ENCODE assay signal across 1 cellular context in the genomic region with DNA sequence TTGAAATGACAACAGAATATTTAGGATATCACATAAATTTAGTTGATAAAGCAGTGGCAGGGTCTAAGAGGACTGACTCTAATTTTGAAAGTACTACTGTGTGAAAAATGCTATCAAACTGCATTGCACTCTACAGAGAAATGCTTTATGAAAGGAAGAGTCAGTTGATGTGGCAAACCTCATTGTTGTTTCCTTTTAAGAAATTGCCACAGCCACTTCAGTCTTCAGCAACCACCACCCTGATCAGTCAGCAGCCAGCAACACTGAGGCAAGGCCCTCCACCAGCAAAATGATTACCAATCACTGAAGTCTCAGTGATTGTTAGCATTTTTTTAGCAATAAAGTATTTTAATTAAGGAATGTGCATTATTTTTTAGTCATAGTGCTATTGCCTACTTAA.
TF ChIP-seq lines count a peak whose summit lies in the region.

No MANE protein-coding gene starts in this region.

TF ChIP-seq in HepG2, 621 proteins besides CTCF, POLR2A, EP300 and RAD21 (continued from another document):
- no peak for TF ChIP-seq ZNF546 (CRISPR knock-in tag; conservative IDR thresholded peaks at IDR 0.05)
- TF ChIP-seq, protein P1, sequence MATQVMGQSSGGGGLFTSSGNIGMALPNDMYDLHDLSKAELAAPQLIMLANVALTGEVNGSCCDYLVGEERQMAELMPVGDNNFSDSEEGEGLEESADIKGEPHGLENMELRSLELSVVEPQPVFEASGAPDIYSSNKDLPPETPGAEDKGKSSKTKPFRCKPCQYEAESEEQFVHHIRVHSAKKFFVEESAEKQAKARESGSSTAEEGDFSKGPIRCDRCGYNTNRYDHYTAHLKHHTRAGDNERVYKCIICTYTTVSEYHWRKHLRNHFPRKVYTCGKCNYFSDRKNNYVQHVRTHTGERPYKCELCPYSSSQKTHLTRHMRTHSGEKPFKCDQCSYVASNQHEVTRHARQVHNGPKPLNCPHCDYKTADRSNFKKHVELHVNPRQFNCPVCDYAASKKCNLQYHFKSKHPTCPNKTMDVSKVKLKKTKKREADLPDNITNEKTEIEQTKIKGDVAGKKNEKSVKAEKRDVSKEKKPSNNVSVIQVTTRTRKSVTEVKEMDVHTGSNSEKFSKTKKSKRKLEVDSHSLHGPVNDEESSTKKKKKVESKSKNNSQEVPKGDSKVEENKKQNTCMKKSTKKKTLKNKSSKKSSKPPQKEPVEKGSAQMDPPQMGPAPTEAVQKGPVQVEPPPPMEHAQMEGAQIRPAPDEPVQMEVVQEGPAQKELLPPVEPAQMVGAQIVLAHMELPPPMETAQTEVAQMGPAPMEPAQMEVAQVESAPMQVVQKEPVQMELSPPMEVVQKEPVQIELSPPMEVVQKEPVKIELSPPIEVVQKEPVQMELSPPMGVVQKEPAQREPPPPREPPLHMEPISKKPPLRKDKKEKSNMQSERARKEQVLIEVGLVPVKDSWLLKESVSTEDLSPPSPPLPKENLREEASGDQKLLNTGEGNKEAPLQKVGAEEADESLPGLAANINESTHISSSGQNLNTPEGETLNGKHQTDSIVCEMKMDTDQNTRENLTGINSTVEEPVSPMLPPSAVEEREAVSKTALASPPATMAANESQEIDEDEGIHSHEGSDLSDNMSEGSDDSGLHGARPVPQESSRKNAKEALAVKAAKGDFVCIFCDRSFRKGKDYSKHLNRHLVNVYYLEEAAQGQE (IDR thresholded peaks at IDR 0.05; ENCODE audit: borderline replicate concordance in 1 of 2, low read depth in 1 of 2, low read length in 2 of 2) = no peak
- TF ChIP-seq, protein P2, sequence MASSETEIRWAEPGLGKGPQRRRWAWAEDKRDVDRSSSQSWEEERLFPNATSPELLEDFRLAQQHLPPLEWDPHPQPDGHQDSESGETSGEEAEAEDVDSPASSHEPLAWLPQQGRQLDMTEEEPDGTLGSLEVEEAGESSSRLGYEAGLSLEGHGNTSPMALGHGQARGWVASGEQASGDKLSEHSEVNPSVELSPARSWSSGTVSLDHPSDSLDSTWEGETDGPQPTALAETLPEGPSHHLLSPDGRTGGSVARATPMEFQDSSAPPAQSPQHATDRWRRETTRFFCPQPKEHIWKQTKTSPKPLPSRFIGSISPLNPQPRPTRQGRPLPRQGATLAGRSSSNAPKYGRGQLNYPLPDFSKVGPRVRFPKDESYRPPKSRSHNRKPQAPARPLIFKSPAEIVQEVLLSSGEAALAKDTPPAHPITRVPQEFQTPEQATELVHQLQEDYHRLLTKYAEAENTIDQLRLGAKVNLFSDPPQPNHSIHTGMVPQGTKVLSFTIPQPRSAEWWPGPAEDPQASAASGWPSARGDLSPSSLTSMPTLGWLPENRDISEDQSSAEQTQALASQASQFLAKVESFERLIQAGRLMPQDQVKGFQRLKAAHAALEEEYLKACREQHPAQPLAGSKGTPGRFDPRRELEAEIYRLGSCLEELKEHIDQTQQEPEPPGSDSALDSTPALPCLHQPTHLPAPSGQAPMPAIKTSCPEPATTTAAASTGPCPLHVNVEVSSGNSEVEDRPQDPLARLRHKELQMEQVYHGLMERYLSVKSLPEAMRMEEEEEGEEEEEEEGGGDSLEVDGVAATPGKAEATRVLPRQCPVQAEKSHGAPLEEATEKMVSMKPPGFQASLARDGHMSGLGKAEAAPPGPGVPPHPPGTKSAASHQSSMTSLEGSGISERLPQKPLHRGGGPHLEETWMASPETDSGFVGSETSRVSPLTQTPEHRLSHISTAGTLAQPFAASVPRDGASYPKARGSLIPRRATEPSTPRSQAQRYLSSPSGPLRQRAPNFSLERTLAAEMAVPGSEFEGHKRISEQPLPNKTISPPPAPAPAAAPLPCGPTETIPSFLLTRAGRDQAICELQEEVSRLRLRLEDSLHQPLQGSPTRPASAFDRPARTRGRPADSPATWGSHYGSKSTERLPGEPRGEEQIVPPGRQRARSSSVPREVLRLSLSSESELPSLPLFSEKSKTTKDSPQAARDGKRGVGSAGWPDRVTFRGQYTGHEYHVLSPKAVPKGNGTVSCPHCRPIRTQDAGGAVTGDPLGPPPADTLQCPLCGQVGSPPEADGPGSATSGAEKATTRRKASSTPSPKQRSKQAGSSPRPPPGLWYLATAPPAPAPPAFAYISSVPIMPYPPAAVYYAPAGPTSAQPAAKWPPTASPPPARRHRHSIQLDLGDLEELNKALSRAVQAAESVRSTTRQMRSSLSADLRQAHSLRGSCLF (CRISPR knock-in tag; IDR thresholded peaks at IDR 0.05; ENCODE audit: borderline replicate concordance) = no peak
- TF ChIP-seq ZNF383 (CRISPR knock-in tag; IDR thresholded peaks at IDR 0.05; ENCODE audit: borderline replicate concordance) = no peak
- TF ChIP-seq, protein P3, sequence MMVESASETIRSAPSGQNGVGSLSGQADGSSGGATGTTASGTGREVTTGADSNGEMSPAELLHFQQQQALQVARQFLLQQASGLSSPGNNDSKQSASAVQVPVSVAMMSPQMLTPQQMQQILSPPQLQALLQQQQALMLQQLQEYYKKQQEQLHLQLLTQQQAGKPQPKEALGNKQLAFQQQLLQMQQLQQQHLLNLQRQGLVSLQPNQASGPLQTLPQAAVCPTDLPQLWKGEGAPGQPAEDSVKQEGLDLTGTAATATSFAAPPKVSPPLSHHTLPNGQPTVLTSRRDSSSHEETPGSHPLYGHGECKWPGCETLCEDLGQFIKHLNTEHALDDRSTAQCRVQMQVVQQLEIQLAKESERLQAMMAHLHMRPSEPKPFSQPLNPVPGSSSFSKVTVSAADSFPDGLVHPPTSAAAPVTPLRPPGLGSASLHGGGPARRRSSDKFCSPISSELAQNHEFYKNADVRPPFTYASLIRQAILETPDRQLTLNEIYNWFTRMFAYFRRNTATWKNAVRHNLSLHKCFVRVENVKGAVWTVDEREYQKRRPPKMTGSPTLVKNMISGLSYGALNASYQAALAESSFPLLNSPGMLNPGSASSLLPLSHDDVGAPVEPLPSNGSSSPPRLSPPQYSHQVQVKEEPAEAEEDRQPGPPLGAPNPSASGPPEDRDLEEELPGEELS (CRISPR knock-in tag; IDR thresholded peaks at IDR 0.05) = no peak
- no peak for TF ChIP-seq PRMT3 (CRISPR knock-in tag; IDR thresholded peaks at IDR 0.05; ENCODE audit: borderline replicate concordance, low read depth)
- no peak for TF ChIP-seq PRPF4 (IDR thresholded peaks at IDR 0.05; ENCODE audit: low read depth, low read length, poor library complexity, severe bottlenecking)
